In genomic region chr2:54579682-54580349, GRCh38 we compare ENCODE assay signal across 8 cellular contexts.
A peak's percentile ranks its signal among the peaks of the same experiment; 100 is the strongest.
DNase-seq lines count a peak whose midpoint lies in the region; ATAC-seq and TF ChIP-seq lines count a peak whose summit lies in the region.

No MANE protein-coding gene starts in this region.

- TF ChIP-seq CTCF in GM12865 (IDR thresholded peaks at IDR 0.05; ENCODE audit: insufficient read depth, low read depth, low read length, missing control alignments) (no peak), IMR-90 (conservative IDR thresholded peaks at IDR 0.05; ENCODE audit: low read depth, low read length) (no peak), nephron (IDR thresholded peaks at IDR 0.05; ENCODE audit: unreplicated experiment in 3 of 3) (no peak), psoas muscle (IDR thresholded peaks at IDR 0.05) (no peak)

- no peak overlapping the region for H3K4me2 ChIP-seq in IMR-90 (ENCODE audit: low read depth, low read length)

- no peak for TF ChIP-seq RAD21 in IMR-90 (IDR thresholded peaks at IDR 0.05; ENCODE audit: low read length)

- H3K27ac Mint-ChIP-seq in activated naive CD8-positive, alpha-beta T cell, result peak overlapping the region; percentile 92
- H3K27ac Mint-ChIP-seq in nephron, result peak overlapping the region; percentile 65 to 88 (median 68)

- H3K4me3 Mint-ChIP-seq in activated naive CD8-positive, alpha-beta T cell, result peak overlapping the region; percentile 83
- H3K4me3 Mint-ChIP-seq in nephron, result peak overlapping the region in 2 of 3 experiments; percentile 28 to 45

- no peak overlapping the region for H2AFZ ChIP-seq in IMR-90 (replicated peaks; ENCODE audit: low read length, poor library complexity)

- CTCF ChIA-PET in IMR-90 (lab: Yijun Ruan, JAX), result no interaction called here

- no peaks in the 10 kb centered on the region for H3K9me3 Mint-ChIP-seq in activated naive CD8-positive, alpha-beta T cell (ENCODE audit: low read depth)
- no peaks in the 10 kb centered on the region for H3K9me3 Mint-ChIP-seq in nephron

- no CpG with 5 or more reads among the region's 6 CpGs for WGBS in IMR-90 (ENCODE audit: extremely low coverage in 2 of 2, insufficient read length in 1 of 2), 2 experiments
- WGBS in psoas muscle, 3 donors, result 58 to 67% (median 63%) methylated on average over 6 of the region's 6 CpGs

- no peak for TF ChIP-seq POLR2A in IMR-90 (IDR thresholded peaks at IDR 0.05; ENCODE audit: low read depth, low read length)

- peak overlapping the region; percentile 49 for H3K4me3 ChIP-seq in GM12865 (ENCODE audit: low read depth, low read length)
- no peak overlapping the region for H3K4me3 ChIP-seq in IMR-90 (ENCODE audit: insufficient read depth, low read depth, low read length)
- no peak overlapping the region for H3K4me3 ChIP-seq in psoas muscle

- DNase-seq in GM12865 (ENCODE audit: low read depth), result peak; percentile 88
- no peak for DNase-seq in IMR-90
- no peak for DNase-seq in HuH-7.5 (ENCODE audit: low spot score)
- no peak for DNase-seq in hepatic stellate cell (ENCODE audit: low spot score)
- no peak for DNase-seq in psoas muscle

- in situ Hi-C loops in IMR-90 (cut with MboI; ENCODE audit: low sequenced_read_pairs), result no loop called here

- H3K14ac ChIP-seq in IMR-90 (replicated peaks; ENCODE audit: low read depth, low read length), result no peak overlapping the region

- H2AK5ac ChIP-seq in IMR-90 (ENCODE audit: low read depth, low read length), result no peak overlapping the region

- no peak overlapping the region for H2BK120ac ChIP-seq in IMR-90 (ENCODE audit: low read depth, low read length)

- H3K4me1 Mint-ChIP-seq in activated naive CD8-positive, alpha-beta T cell (ENCODE audit: low read depth), result peaks cover 93% of the 10 kb centered on the region
- H3K4me1 Mint-ChIP-seq in nephron, result peaks cover 83% of the 10 kb centered on the region

- no peak overlapping the region for H2BK20ac ChIP-seq in IMR-90 (ENCODE audit: low read depth, low read length)

- H4K5ac ChIP-seq in IMR-90 (ENCODE audit: low read depth, low read length), result no peak overlapping the region

- H3K9me3 ChIP-seq in IMR-90 (ENCODE audit: control insufficient read depth, insufficient read depth, low read length) (no peaks in the 10 kb centered on the region), psoas muscle (no peaks in the 10 kb centered on the region)

- H3K4ac ChIP-seq in IMR-90 (ENCODE audit: low read depth, low read length), result no peak overlapping the region

- H3K23ac ChIP-seq in IMR-90 (ENCODE audit: low read depth, low read length), result 0 out of 2 replicates have a peak overlapping the region, but pooled peaks have one; percentile 29

- no peaks in the 10 kb centered on the region for H3K27me3 Mint-ChIP-seq in activated naive CD8-positive, alpha-beta T cell
- no peaks in the 10 kb centered on the region for H3K27me3 Mint-ChIP-seq in nephron (ENCODE audit: low read depth)

- no peak overlapping the region for H3K56ac ChIP-seq in IMR-90 (ENCODE audit: extremely low read depth, insufficient read depth, low read length)

- no TSS peak for BruUV-seq in IMR-90 (replicated peaks; lab: Mats Ljungman, UMichigan)

- peaks cover 3% of the 10 kb centered on the region for H3K36me3 Mint-ChIP-seq in activated naive CD8-positive, alpha-beta T cell
- peaks cover 13% of the 10 kb centered on the region for H3K36me3 Mint-ChIP-seq in nephron (ENCODE audit: low read depth)

- peaks cover 19% of the 10 kb centered on the region for H3K9me1 ChIP-seq in IMR-90 (ENCODE audit: insufficient read depth, low read length)

- dilution Hi-C loops in IMR-90 (cut with HindIII; ENCODE audit: low sequenced_read_pairs, unreplicated experiment), result no loop called here

- no peak overlapping the region for H2BK15ac ChIP-seq in IMR-90 (ENCODE audit: low read depth, low read length)

- peaks cover 50 to 75% of the 10 kb centered on the region in 2 experiments for H3K79me1 ChIP-seq in IMR-90 (ENCODE audit: low read depth in 1 of 2, low read length in 2 of 2)

- no peak overlapping the region for H4K8ac ChIP-seq in IMR-90 (ENCODE audit: low read depth in 2 of 2, low read length in 2 of 2)

- H3K27me3 ChIP-seq in IMR-90 (ENCODE audit: control insufficient read depth, insufficient read depth, low read length) (no peaks in the 10 kb centered on the region), psoas muscle (ENCODE audit: insufficient read depth in 3 of 3, low read length in 2 of 3) (no peaks in the 10 kb centered on the region)

- POLR2A ChIA-PET in IMR-90 (lab: Charles Lee; ENCODE audit: unreplicated experiment), result interaction anchor here (0.6 to 0.7 kb wide), 2 partner anchors 399 to 478 kb away, joined by 3 to 7 read pairs; no protein-coding TSS in a partner anchor

- H3K36me3 ChIP-seq in IMR-90 (ENCODE audit: control insufficient read depth, insufficient read depth, low read length), result peaks cover 1% of the 10 kb centered on the region; the same call in 1 of the 2 replicates
- no peaks in the 10 kb centered on the region for H3K36me3 ChIP-seq in psoas muscle (ENCODE audit: insufficient read depth in 1 of 2, low read depth in 1 of 2)

- no peak overlapping the region for H3K27ac ChIP-seq in IMR-90 (ENCODE audit: insufficient read depth, low read length)
- H3K27ac ChIP-seq in psoas muscle, result no peak overlapping the region

- intact Hi-C loops in IMR-90 (cut with micrococcal nuclease), result no loop called here
- intact Hi-C loops in psoas muscle (cut with DNase I), result no loop called here

- H3K4me1 ChIP-seq in IMR-90 (ENCODE audit: control insufficient read depth, insufficient read depth, low read length), result peaks cover 10% of the 10 kb centered on the region
- H3K4me1 ChIP-seq in psoas muscle, result peaks cover 57% of the 10 kb centered on the region

- H4K91ac ChIP-seq in IMR-90 (ENCODE audit: insufficient read depth, low read depth, low read length), result no peak overlapping the region

- no peak overlapping the region for H2BK5ac ChIP-seq in IMR-90 (ENCODE audit: low read depth, low read length, poor library complexity, severe bottlenecking)

- H3K18ac ChIP-seq in IMR-90 (ENCODE audit: low read depth, low read length), result no peak overlapping the region

- no peak overlapping the region for H3K9ac ChIP-seq in IMR-90 (ENCODE audit: low read depth, low read length)

- H2AK9ac ChIP-seq in IMR-90 (replicated peaks; ENCODE audit: low read depth, low read length, poor library complexity), result no peak overlapping the region

- peak; percentile 72 for ATAC-seq in GM21515 (IDR thresholded peaks at IDR 0.05; ENCODE audit: unreplicated experiment)
- ATAC-seq in IMR-90 (ENCODE audit: low read depth), result peak; percentile 51
- no peak for ATAC-seq in psoas muscle

- H4K20me1 ChIP-seq in IMR-90 (ENCODE audit: insufficient read depth, low read length), result peaks cover 20% of the 10 kb centered on the region; the same call in 1 of the 2 replicates

TF ChIP-seq in IMR-90, 13 proteins besides CTCF, POLR2A, EP300 and RAD21:
- TF ChIP-seq, protein P1, sequence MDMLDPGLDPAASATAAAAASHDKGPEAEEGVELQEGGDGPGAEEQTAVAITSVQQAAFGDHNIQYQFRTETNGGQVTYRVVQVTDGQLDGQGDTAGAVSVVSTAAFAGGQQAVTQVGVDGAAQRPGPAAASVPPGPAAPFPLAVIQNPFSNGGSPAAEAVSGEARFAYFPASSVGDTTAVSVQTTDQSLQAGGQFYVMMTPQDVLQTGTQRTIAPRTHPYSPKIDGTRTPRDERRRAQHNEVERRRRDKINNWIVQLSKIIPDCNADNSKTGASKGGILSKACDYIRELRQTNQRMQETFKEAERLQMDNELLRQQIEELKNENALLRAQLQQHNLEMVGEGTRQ (IDR thresholded peaks at IDR 0.05; ENCODE audit: low read depth, low read length), result no peak
- TF ChIP-seq FOS (IDR thresholded peaks at IDR 0.05; ENCODE audit: low read depth, low read length), result no peak
- TF ChIP-seq CHD1 (IDR thresholded peaks at IDR 0.05; ENCODE audit: low read depth, low read length), result no peak
- no peak for TF ChIP-seq NFE2L2 (IDR thresholded peaks at IDR 0.05; ENCODE audit: low read depth, low read length)
- TF ChIP-seq CEBPB (IDR thresholded peaks at IDR 0.05; ENCODE audit: low read depth, low read length), result no peak
- TF ChIP-seq, protein P2, sequence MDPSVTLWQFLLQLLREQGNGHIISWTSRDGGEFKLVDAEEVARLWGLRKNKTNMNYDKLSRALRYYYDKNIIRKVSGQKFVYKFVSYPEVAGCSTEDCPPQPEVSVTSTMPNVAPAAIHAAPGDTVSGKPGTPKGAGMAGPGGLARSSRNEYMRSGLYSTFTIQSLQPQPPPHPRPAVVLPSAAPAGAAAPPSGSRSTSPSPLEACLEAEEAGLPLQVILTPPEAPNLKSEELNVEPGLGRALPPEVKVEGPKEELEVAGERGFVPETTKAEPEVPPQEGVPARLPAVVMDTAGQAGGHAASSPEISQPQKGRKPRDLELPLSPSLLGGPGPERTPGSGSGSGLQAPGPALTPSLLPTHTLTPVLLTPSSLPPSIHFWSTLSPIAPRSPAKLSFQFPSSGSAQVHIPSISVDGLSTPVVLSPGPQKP (IDR thresholded peaks at IDR 0.05; ENCODE audit: borderline replicate concordance, low read depth, low read length), result no peak
- no peak for TF ChIP-seq SMC3 (IDR thresholded peaks at IDR 0.05; ENCODE audit: low read depth, low read length)
- TF ChIP-seq MXI1 (IDR thresholded peaks at IDR 0.05; ENCODE audit: borderline replicate concordance, low read depth, low read length), result no peak
- no peak for TF ChIP-seq MAZ (IDR thresholded peaks at IDR 0.05; ENCODE audit: borderline replicate concordance, low read depth, low read length)
- no peak for TF ChIP-seq BHLHE40 (IDR thresholded peaks at IDR 0.05; ENCODE audit: low read depth, low read length)

Comparison
In these comparisons a context has a peak if more than half of its experiments do, and no peak if none do; other contexts are left out.
1. ATAC-seq: peak in GM21515 (single experiment) and IMR-90 (single experiment); none in psoas muscle (0 of 4).